ENCODE assay signal across 1 cellular context in genomic region chr17:1108810-1109605, GRCh38.
TF ChIP-seq lines count a peak whose summit lies in the region.

No MANE protein-coding gene starts in this region.

TF ChIP-seq in HepG2, 621 proteins besides CTCF, POLR2A, EP300 and RAD21 (continued from another document and continues in another):
- TF ChIP-seq GLMP (CRISPR knock-in tag; IDR thresholded peaks at IDR 0.05; ENCODE audit: borderline replicate concordance) (no peak), RCOR2 (CRISPR knock-in tag; IDR thresholded peaks at IDR 0.05) (no peak), SOX5 (CRISPR knock-in tag; IDR thresholded peaks at IDR 0.05; ENCODE audit: borderline replicate concordance) (no peak), ZSCAN25 (CRISPR knock-in tag; IDR thresholded peaks at IDR 0.05) (no peak), SNRNP70 (IDR thresholded peaks at IDR 0.05; ENCODE audit: low read depth, low read length) (no peak), ZNF770 (CRISPR knock-in tag; IDR thresholded peaks at IDR 0.05) (peak; percentile 79), ZC3H13 (CRISPR knock-in tag; IDR thresholded peaks at IDR 0.05) (no peak; the same call in 1 of the 2 replicates), RNF219 (CRISPR knock-in tag; IDR thresholded peaks at IDR 0.05) (no peak), ZNF609 (CRISPR knock-in tag; IDR thresholded peaks at IDR 0.05; ENCODE audit: borderline replicate concordance) (no peak), ZBTB26 (CRISPR knock-in tag; IDR thresholded peaks at IDR 0.05; ENCODE audit: borderline replicate concordance) (no peak), YEATS4 (CRISPR knock-in tag; IDR thresholded peaks at IDR 0.05; ENCODE audit: borderline replicate concordance) (peak; percentile 58; the same call in 1 of the 2 replicates), NFE2L2 (IDR thresholded peaks at IDR 0.05; ENCODE audit: low read length) (no peak), USF2 (IDR thresholded peaks at IDR 0.05; ENCODE audit: low read depth, low read length) (no peak), USF2 (CRISPR knock-in tag; IDR thresholded peaks at IDR 0.05; ENCODE audit: borderline replicate concordance) (no peak), ZNF563 (CRISPR knock-in tag; IDR thresholded peaks at IDR 0.05) (peak; percentile 30; the same call in 1 of the 2 replicates), POGK (CRISPR knock-in tag; conservative IDR thresholded peaks at IDR 0.05) (0 out of 2 replicates have a peak, but pooled peaks have one; percentile 37), HBP1 (CRISPR knock-in tag; IDR thresholded peaks at IDR 0.05; ENCODE audit: low read depth) (no peak), ETV5 (CRISPR knock-in tag; IDR thresholded peaks at IDR 0.05; ENCODE audit: borderline replicate concordance) (no peak), ZNF513 (CRISPR knock-in tag; conservative IDR thresholded peaks at IDR 0.05) (no peak), ZFAT (CRISPR knock-in tag; conservative IDR thresholded peaks at IDR 0.05) (no peak), SRSF9 (IDR thresholded peaks at IDR 0.05; ENCODE audit: borderline replicate concordance, insufficient read depth, low read depth, low read length, poor library complexity, severe bottlenecking) (no peak)
- TF ChIP-seq, protein P1, sequence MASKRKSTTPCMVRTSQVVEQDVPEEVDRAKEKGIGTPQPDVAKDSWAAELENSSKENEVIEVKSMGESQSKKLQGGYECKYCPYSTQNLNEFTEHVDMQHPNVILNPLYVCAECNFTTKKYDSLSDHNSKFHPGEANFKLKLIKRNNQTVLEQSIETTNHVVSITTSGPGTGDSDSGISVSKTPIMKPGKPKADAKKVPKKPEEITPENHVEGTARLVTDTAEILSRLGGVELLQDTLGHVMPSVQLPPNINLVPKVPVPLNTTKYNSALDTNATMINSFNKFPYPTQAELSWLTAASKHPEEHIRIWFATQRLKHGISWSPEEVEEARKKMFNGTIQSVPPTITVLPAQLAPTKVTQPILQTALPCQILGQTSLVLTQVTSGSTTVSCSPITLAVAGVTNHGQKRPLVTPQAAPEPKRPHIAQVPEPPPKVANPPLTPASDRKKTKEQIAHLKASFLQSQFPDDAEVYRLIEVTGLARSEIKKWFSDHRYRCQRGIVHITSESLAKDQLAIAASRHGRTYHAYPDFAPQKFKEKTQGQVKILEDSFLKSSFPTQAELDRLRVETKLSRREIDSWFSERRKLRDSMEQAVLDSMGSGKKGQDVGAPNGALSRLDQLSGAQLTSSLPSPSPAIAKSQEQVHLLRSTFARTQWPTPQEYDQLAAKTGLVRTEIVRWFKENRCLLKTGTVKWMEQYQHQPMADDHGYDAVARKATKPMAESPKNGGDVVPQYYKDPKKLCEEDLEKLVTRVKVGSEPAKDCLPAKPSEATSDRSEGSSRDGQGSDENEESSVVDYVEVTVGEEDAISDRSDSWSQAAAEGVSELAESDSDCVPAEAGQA (IDR thresholded peaks at IDR 0.05; ENCODE audit: low read depth) = no peak
- TF ChIP-seq, protein P1 (CRISPR knock-in tag; IDR thresholded peaks at IDR 0.05; ENCODE audit: borderline replicate concordance) = no peak
